Comparison of ENCODE assay signal across 8 cellular contexts in the genomic region with DNA sequence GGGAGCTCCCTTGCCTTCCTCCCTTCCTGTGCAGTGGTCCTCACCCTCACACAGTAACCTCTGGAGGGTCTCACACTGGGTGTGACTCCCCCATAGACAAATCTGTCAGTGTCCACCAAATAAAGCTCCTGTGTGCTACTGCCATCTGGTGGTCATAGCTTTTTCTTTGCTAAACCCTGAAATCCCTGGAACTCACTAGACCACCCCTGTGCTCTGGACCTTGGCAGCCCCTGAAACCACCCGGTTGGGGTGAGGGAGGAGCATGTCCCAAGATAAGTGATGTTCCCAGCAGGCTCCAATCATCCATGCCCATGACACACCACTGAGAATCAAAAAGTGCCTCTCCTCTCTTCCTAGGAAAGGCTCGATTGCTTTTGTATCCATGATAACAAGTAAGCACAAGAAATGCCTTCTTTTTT. TPM values are rescaled to one million over a fixed set of nuclear protein-coding genes. Genes with fewer than 3 reads are reported as not detected.
DNase-seq lines count a peak whose midpoint lies in the region; ATAC-seq and TF ChIP-seq lines count a peak whose summit lies in the region.

No MANE protein-coding gene starts in this region.

- TF ChIP-seq POLR2A in ovary (IDR thresholded peaks at IDR 0.05), result no peak

- no peak overlapping the region for H3K4me2 ChIP-seq in OCI-LY3 (ENCODE audit: low read length)

- H3K4me1 ChIP-seq in OCI-LY3 (ENCODE audit: low read length) (no peaks in the 10 kb centered on the region), ovary (ENCODE audit: insufficient read depth) (no peaks in the 10 kb centered on the region)

- DNase-seq in COLO668 (lab: John Stamatoyannopoulos, UW; ENCODE audit: unreplicated experiment) (peak; percentile 30), HS-27A (ENCODE audit: low read depth) (peak; percentile 33), germinal center (ENCODE audit: low spot score) (peak; percentile 53), ovary (peak; percentile 57 to 69 (median 61))
- DNase-seq in activated gamma-delta T cell treated with anti-CD3 and anti-CD28 coated beads, Interleukin-2, amount 50 U/mL, for 16 hours (ENCODE audit: low read depth), result peak; percentile 42

- H3K4me3 ChIP-seq in OCI-LY3 (ENCODE audit: low read length) (no peak overlapping the region), ovary (no peak overlapping the region)

- TF ChIP-seq EP300 in ovary (IDR thresholded peaks at IDR 0.05), result no peak

- H3K9ac ChIP-seq in OCI-LY3 (ENCODE audit: low read length), result no peak overlapping the region

- intact Hi-C loops in ovary (cut with DNase I), result no loop called here

- 7 to 22% (median 18%) methylated on average over 2 of the region's 2 CpGs for WGBS in ovary, 3 donors

- TF ChIP-seq CTCF in OCI-LY3 (IDR thresholded peaks at IDR 0.05; ENCODE audit: low read depth, low read length), result peak; percentile 92
- TF ChIP-seq CTCF in ovary (IDR thresholded peaks at IDR 0.05), result peak; percentile 79 to 87 (median 80)

- H3K36me3 ChIP-seq in OCI-LY3 (replicated peaks; ENCODE audit: low read depth, low read length) (no peaks in the 10 kb centered on the region), ovary (no peaks in the 10 kb centered on the region)

- no peaks in the 10 kb centered on the region for H3K79me2 ChIP-seq in OCI-LY3 (ENCODE audit: low read length)

- H4K20me1 ChIP-seq in OCI-LY3 (ENCODE audit: insufficient read depth, low read length), result no peaks in the 10 kb centered on the region

- H3K27ac ChIP-seq in OCI-LY3 (ENCODE audit: low read length) (no peak overlapping the region), ovary (no peak overlapping the region)

- ATAC-seq in HG02571 (IDR thresholded peaks at IDR 0.05; ENCODE audit: unreplicated experiment), result no peak
- ATAC-seq in GM18861 (IDR thresholded peaks at IDR 0.05; ENCODE audit: unreplicated experiment), result no peak

- H2AFZ ChIP-seq in OCI-LY3 (ENCODE audit: low read depth, low read length), result no peak overlapping the region

- H3K27me3 ChIP-seq in OCI-LY3 (ENCODE audit: low read depth, low read length) (no peaks in the 10 kb centered on the region), ovary (no peaks in the 10 kb centered on the region)

- no peaks in the 10 kb centered on the region for H3K9me3 ChIP-seq in OCI-LY3 (ENCODE audit: insufficient read depth, low read length)
- H3K9me3 ChIP-seq in ovary, result no peaks in the 10 kb centered on the region

RNA-seq across cellular contexts. Expression of gene HSD17B14, which starts 6.5 kb away (rescaled TPM):
- total RNA-seq in ovary, result 10 to 100 TPM; 22.9 to 82.8 (median 46.1) TPM
- 10 to 100 TPM; 10.6 to 78.7 TPM for polyA plus RNA-seq in ovary

RNA-seq across cellular contexts. Expression of gene PLEKHA4, which starts 25.7 kb away (rescaled TPM):
- total RNA-seq in ovary, result 10 to 100 TPM; 18.3 to 96.5 (median 52.7) TPM
- 10 to 100 TPM; 18.8 to 50.9 TPM for polyA plus RNA-seq in ovary

RNA-seq across cellular contexts. Expression of gene PPP1R15A, which starts 29.5 kb away (rescaled TPM):
- 100 to 1,000 TPM in 1 of 7 donors, 10 to 100 TPM in 6; 22.8 to 156 (median 40.1) TPM for total RNA-seq in ovary
- polyA plus RNA-seq in ovary, result 10 to 100 TPM; 63.2 to 66.2 TPM

RNA-seq across cellular contexts. Expression of gene BCAT2, which starts 31.9 kb away (rescaled TPM):
- total RNA-seq in ovary, result 10 to 100 TPM; 29.1 to 73.6 (median 55.5) TPM
- 10 to 100 TPM in 1 of 2 donors, 1 to 10 TPM in 1; 7.8 to 70.5 TPM for polyA plus RNA-seq in ovary

RNA-seq across cellular contexts. Expression of gene TULP2, which starts 55.8 kb away (rescaled TPM):
- 1 to 10 TPM in 5 of 7 donors, not detected in 2; 1.8 to 3.3 (median 2.5) TPM for total RNA-seq in ovary
- under 1 TPM; 0.35 to 0.40 TPM for polyA plus RNA-seq in ovary
